14 cellular contexts compared by ENCODE assay signal in genomic region chr7:100762841-100763240, GRCh38. TPM values are rescaled to one million over a fixed set of nuclear protein-coding genes. Genes with fewer than 3 reads are reported as not detected.
A peak's percentile ranks its signal among the peaks of the same experiment; 100 is the strongest.
DNase-seq lines count a peak whose midpoint lies in the region; ATAC-seq and TF ChIP-seq lines count a peak whose summit lies in the region.
"Not testable (repeated sequence)": the region's sequence is repeated elsewhere in the genome, so short reads cannot be mapped to it uniquely, and the experiment has no call there.
"Had no signal": no experiment of that assay in that cellular context is flagged by ENCODE, and none has a peak within 500 bp of the region (broad histone marks: within the 10 kb centered on the region; RNA-seq: fewer than 3 reads in every experiment).

No MANE protein-coding gene starts in this region.

- H4K5ac ChIP-seq in IMR-90 (ENCODE audit: low read depth, low read length) = not testable (repeated sequence)

- POLR2A ChIA-PET in IMR-90 (lab: Charles Lee; ENCODE audit: unreplicated experiment); MCF 10A (lab: Yijun Ruan, JAX): not testable (repeated sequence)
- POLR2A ChIA-PET in RWPE1 (lab: Yijun Ruan, JAX; ENCODE audit: low non-redundant PET) = interaction anchor here (0.6 kb wide), 1 partner anchor 419 kb away, joined by 13 read pairs; no protein-coding TSS in a partner anchor

- peaks cover 48% of the 10 kb centered on the region for H3K27me3 ChIP-seq in IMR-90 (ENCODE audit: control insufficient read depth, insufficient read depth, low read length)
- not testable (repeated sequence) for H3K27me3 ChIP-seq in foreskin keratinocyte, suprapubic skin

- WGBS in IMR-90 (ENCODE audit: extremely low coverage in 2 of 2, insufficient read length in 1 of 2), 2 experiments = 60% methylated on average over 2 of the region's 5 CpGs; no CpG with 5 or more reads in 1 of the 2 experiments
- WGBS in suprapubic skin = 69% methylated on average over 5 of the region's 5 CpGs

- H3K23ac ChIP-seq in IMR-90 (ENCODE audit: low read depth, low read length) = not testable (repeated sequence)

- not testable (repeated sequence) for ATAC-seq in IMR-90 (ENCODE audit: low read depth); foreskin keratinocyte

- not testable (repeated sequence) for H2BK120ac ChIP-seq in IMR-90 (ENCODE audit: low read depth, low read length)

- CTCF ChIA-PET in IMR-90 (lab: Yijun Ruan, JAX); RWPE1 (lab: Yijun Ruan, JAX): not testable (repeated sequence)
- CTCF ChIA-PET in MCF 10A (lab: Yijun Ruan, JAX) = interaction anchor here (0.6 to 1.7 kb wide), 3 partner anchors 38 to 306 kb away, joined by 3 to 7 read pairs (median 3); partner anchors contain the start of gene SLC12A9

- not testable (repeated sequence) for TF ChIP-seq POLR2A in IMR-90 (IDR thresholded peaks at IDR 0.05; ENCODE audit: low read depth, low read length); NB4 (IDR thresholded peaks at IDR 0.05; ENCODE audit: extremely low read depth, insufficient read length); suprapubic skin (IDR thresholded peaks at IDR 0.05)

- not testable (repeated sequence) for H3K9me3 Mint-ChIP-seq in MCF 10A (ENCODE audit: unreplicated experiment)

- H2BK20ac ChIP-seq in IMR-90 (ENCODE audit: low read depth, low read length) = not testable (repeated sequence)

- not testable (repeated sequence) for H2AK5ac ChIP-seq in IMR-90 (ENCODE audit: low read depth, low read length)

- BruUV-seq in IMR-90 (replicated peaks; lab: Mats Ljungman, UMichigan); MCF 10A (replicated peaks; lab: Mats Ljungman, UMichigan): not testable (repeated sequence)

- not testable (repeated sequence) for H3K4me3 ChIP-seq in IMR-90 (ENCODE audit: insufficient read depth, low read depth, low read length); NB4 (ENCODE audit: low read depth, low read length); suprapubic skin

- not testable (repeated sequence) for TF ChIP-seq EP300 in suprapubic skin (IDR thresholded peaks at IDR 0.05)

- DNase-seq in IMR-90; RWPE1 (ENCODE audit: low spot score); suprapubic skin (ENCODE audit: low spot score in 2 of 2): not testable (repeated sequence)
- DNase-seq in NB4 (ENCODE audit: low read depth) = peak; percentile 51
- DNase-seq in MCF 10A (ENCODE audit: unreplicated experiment) = peak; percentile 22
- DNase-seq in foreskin keratinocyte = peak in 1 of 2 donors; percentile 41

- not testable (repeated sequence) for H3K4me3 Mint-ChIP-seq in MCF 10A (ENCODE audit: unreplicated experiment)

- not testable (repeated sequence) for H4K91ac ChIP-seq in IMR-90 (ENCODE audit: insufficient read depth, low read depth, low read length)

- intact Hi-C loops in IMR-90 (cut with micrococcal nuclease); MCF 10A (cut with micrococcal nuclease): not testable (repeated sequence)

- not testable (repeated sequence) for H4K8ac ChIP-seq in IMR-90 (ENCODE audit: low read depth in 2 of 2, low read length in 2 of 2)

- H3K4ac ChIP-seq in IMR-90 (ENCODE audit: low read depth, low read length) = not testable (repeated sequence)

- not testable (repeated sequence) for H3K4me1 Mint-ChIP-seq in MCF 10A (ENCODE audit: insufficient read depth, unreplicated experiment)

- not testable (repeated sequence) for TF ChIP-seq RAD21 in IMR-90 (IDR thresholded peaks at IDR 0.05; ENCODE audit: low read length)

- dilution Hi-C loops in IMR-90 (cut with HindIII; ENCODE audit: low sequenced_read_pairs, unreplicated experiment) = not testable (repeated sequence)

- not testable (repeated sequence) for H3K4me2 ChIP-seq in IMR-90 (ENCODE audit: low read depth, low read length)

- not testable (repeated sequence) for H2BK5ac ChIP-seq in IMR-90 (ENCODE audit: low read depth, low read length, poor library complexity, severe bottlenecking)

- not testable (repeated sequence) for H3K9me1 ChIP-seq in IMR-90 (ENCODE audit: insufficient read depth, low read length)

- not testable (repeated sequence) for H3K14ac ChIP-seq in IMR-90 (replicated peaks; ENCODE audit: low read depth, low read length)

- H3K4me1 ChIP-seq in IMR-90 (ENCODE audit: control insufficient read depth, insufficient read depth, low read length); suprapubic skin: not testable (repeated sequence)
- peaks cover 14% of the 10 kb centered on the region for H3K4me1 ChIP-seq in foreskin keratinocyte

- H3K9me3 ChIP-seq in IMR-90 (ENCODE audit: control insufficient read depth, insufficient read depth, low read length); suprapubic skin: not testable (repeated sequence)

- not testable (repeated sequence) for H3K18ac ChIP-seq in IMR-90 (ENCODE audit: low read depth, low read length)

- H3K36me3 Mint-ChIP-seq in MCF 10A (ENCODE audit: insufficient read depth, unreplicated experiment) = not testable (repeated sequence)

- H2AK9ac ChIP-seq in IMR-90 (replicated peaks; ENCODE audit: low read depth, low read length, poor library complexity) = not testable (repeated sequence)

- H3K9ac ChIP-seq in IMR-90 (ENCODE audit: low read depth, low read length) = not testable (repeated sequence)

- not testable (repeated sequence) for TF ChIP-seq CTCF in IMR-90 (conservative IDR thresholded peaks at IDR 0.05; ENCODE audit: low read depth, low read length); NB4 (IDR thresholded peaks at IDR 0.05; ENCODE audit: low read depth, low read length); RWPE1 (conservative IDR thresholded peaks at IDR 0.05; ENCODE audit: low read depth); MCF 10A (IDR thresholded peaks at IDR 0.05; ENCODE audit: unreplicated experiment); foreskin keratinocyte (conservative IDR thresholded peaks at IDR 0.05); suprapubic skin (IDR thresholded peaks at IDR 0.05)

- H3K27ac Mint-ChIP-seq in MCF 10A (ENCODE audit: low read depth, unreplicated experiment) = not testable (repeated sequence)

- H2AFZ ChIP-seq in IMR-90 (replicated peaks; ENCODE audit: low read length, poor library complexity) = not testable (repeated sequence)

- H3K56ac ChIP-seq in IMR-90 (ENCODE audit: extremely low read depth, insufficient read depth, low read length) = not testable (repeated sequence)

- H2BK15ac ChIP-seq in IMR-90 (ENCODE audit: low read depth, low read length) = not testable (repeated sequence)

- H3K27ac ChIP-seq in IMR-90 (ENCODE audit: insufficient read depth, low read length) = not testable (repeated sequence)
- peak overlapping the region; percentile 48 for H3K27ac ChIP-seq in RWPE1
- H3K27ac ChIP-seq in foreskin keratinocyte = peak overlapping the region; percentile 91
- H3K27ac ChIP-seq in suprapubic skin = peak overlapping the region; percentile 80

- not testable (repeated sequence) for H3K79me1 ChIP-seq in IMR-90 (ENCODE audit: low read depth in 1 of 2, low read length in 2 of 2)

- in situ Hi-C loops in IMR-90 (cut with MboI; ENCODE audit: low sequenced_read_pairs) = not testable (repeated sequence)

- H3K27me3 Mint-ChIP-seq in MCF 10A (ENCODE audit: insufficient read depth, unreplicated experiment) = not testable (repeated sequence)

- not testable (repeated sequence) for H4K20me1 ChIP-seq in IMR-90 (ENCODE audit: insufficient read depth, low read length)

- not testable (repeated sequence) for H3K36me3 ChIP-seq in IMR-90 (ENCODE audit: control insufficient read depth, insufficient read depth, low read length); suprapubic skin

TF ChIP-seq in IMR-90, 13 proteins besides CTCF, POLR2A, EP300 and RAD21:
- TF ChIP-seq CEBPB (IDR thresholded peaks at IDR 0.05; ENCODE audit: low read depth, low read length) = peak; percentile 45; the same call in 1 of the 2 replicates

RNA-seq across cellular contexts. Expression of gene ZAN, which starts 29.4 kb away (rescaled TPM):
- total RNA-seq in IMR-90 (2012; rRNA removed) (not detected in 2 replicates), MCF 10A (2022) (not detected in 2 replicates), foreskin keratinocyte (0.03 and 0.04 TPM in 2 replicates), suprapubic skin (under 1 TPM; 0.08 to 0.42 (median 0.20) TPM)
- polyA plus RNA-seq in IMR-90 (2012; rRNA removed) (not detected in 2 replicates), foreskin keratinocyte (0.03 TPM in 2 replicates)
- polyA plus RNA-seq in IMR-90 (2012; cell fraction: cytosol; rRNA removed) = not detected in 2 replicates
- not detected in 2 replicates for polyA plus RNA-seq in IMR-90 (2012; cell fraction: nucleus; rRNA removed; ENCODE audit: low replicate concordance)
- total RNA-seq: CD4-positive, alpha-beta T cell; CD8-positive, alpha-beta memory T cell; GM12878; H4; H9 had no signal
- polyA plus RNA-seq: A549; CD14-positive monocyte; CD8-positive, alpha-beta memory T cell; GM12878; GM23338 had no signal

RNA-seq across cellular contexts. Expression of gene EPO, which starts 42.6 kb away (rescaled TPM):
- total RNA-seq in IMR-90 (2012; rRNA removed) (not detected in 2 replicates), MCF 10A (2022) (not detected in 2 replicates), foreskin keratinocyte (0.21 and 0.41 TPM in 2 replicates), suprapubic skin (under 1 TPM in 1 of 4 donors, not detected in 3; 0.97 TPM)
- polyA plus RNA-seq in IMR-90 (2012; rRNA removed) (not detected in 2 replicates), foreskin keratinocyte (0.65 and 0.66 TPM in 2 replicates)
- not detected in 2 replicates for polyA plus RNA-seq in IMR-90 (2012; cell fraction: cytosol; rRNA removed)
- polyA plus RNA-seq in IMR-90 (2012; cell fraction: nucleus; rRNA removed; ENCODE audit: low replicate concordance) = 0.12 and 0.15 TPM in 2 replicates
- total RNA-seq: CD4-positive, alpha-beta T cell; GM12878; GM23338; H4 had no signal
- polyA plus RNA-seq: A549; CD14-positive monocyte; CD8-positive, alpha-beta memory T cell had no signal

RNA-seq across cellular contexts. Expression of gene POP7, which starts 56.9 kb away (rescaled TPM):
- total RNA-seq in IMR-90 (2012; rRNA removed) (14.9 and 16.9 TPM in 2 replicates), MCF 10A (2022) (49.0 and 59.2 TPM in 2 replicates), foreskin keratinocyte (85.5 and 90.6 TPM in 2 replicates), suprapubic skin (10 to 100 TPM; 39.4 to 55.8 (median 47.6) TPM)
- polyA plus RNA-seq in IMR-90 (2012; rRNA removed) (38.0 and 50.5 TPM in 2 replicates), foreskin keratinocyte (123 and 124 TPM in 2 replicates)
- 50.9 and 63.4 TPM in 2 replicates for polyA plus RNA-seq in IMR-90 (2012; cell fraction: cytosol; rRNA removed)
- polyA plus RNA-seq in IMR-90 (2012; cell fraction: nucleus; rRNA removed; ENCODE audit: low replicate concordance) = 12.0 and 23.5 TPM in 2 replicates
